ENCODE assay signal across 12 cellular contexts in the genomic region with DNA sequence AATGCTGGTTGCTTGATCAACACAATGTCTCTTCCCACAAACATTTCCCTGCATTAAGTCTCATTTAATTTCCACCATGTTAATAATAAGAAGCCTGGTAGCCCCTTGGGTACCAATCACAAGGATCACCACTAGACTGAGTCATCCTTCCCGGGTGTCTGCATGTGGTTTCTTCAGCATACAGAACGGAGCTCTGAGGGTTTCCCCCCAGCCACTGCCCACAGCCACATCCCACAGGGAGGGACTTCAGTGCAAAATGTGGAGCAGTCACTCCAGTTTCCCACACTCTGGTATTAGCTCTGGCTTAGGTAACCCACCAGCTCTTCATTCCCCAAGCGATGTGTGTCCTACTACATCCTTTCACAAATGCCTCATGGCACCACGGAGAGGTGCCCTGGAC. TPM values are rescaled to one million over a fixed set of nuclear protein-coding genes. Genes with fewer than 3 reads are reported as not detected.
DNase-seq lines count a peak whose midpoint lies in the region; ATAC-seq and TF ChIP-seq lines count a peak whose summit lies in the region.
"Had no signal": no experiment of that assay in that cellular context is flagged by ENCODE, and none has a peak within 500 bp of the region (broad histone marks: within the 10 kb centered on the region; RNA-seq: fewer than 3 reads in every experiment).

No MANE protein-coding gene starts in this region.

- peaks cover 51% of the 10 kb centered on the region for H3K27me3 Mint-ChIP-seq in activated T-cell treated with anti-CD3 and anti-CD28 coated beads, Interleukin-2, amount 50 U/mL, for 72 hours (ENCODE audit: low read depth)
- H3K27me3 Mint-ChIP-seq in activated T-cell treated with anti-CD3 and anti-CD28 coated beads, Interleukin-2, amount 50 U/mL, for 24 hours, result peaks cover 47% of the 10 kb centered on the region

- in situ Hi-C loops in astrocyte of the spinal cord (cut with HindIII; ENCODE audit: low sequenced_read_pairs), result no loop called here

- no peak overlapping the region for H3K27ac Mint-ChIP-seq in activated T-cell treated with anti-CD3 and anti-CD28 coated beads, Interleukin-2, amount 50 U/mL, for 72 hours
- H3K27ac Mint-ChIP-seq in activated T-cell treated with anti-CD3 and anti-CD28 coated beads, Interleukin-2, amount 50 U/mL, for 24 hours, result no peak overlapping the region
- H3K27ac Mint-ChIP-seq: B cell had no signal

- H3K9me3 Mint-ChIP-seq in activated T-cell treated with anti-CD3 and anti-CD28 coated beads, Interleukin-2, amount 50 U/mL, for 72 hours, result no peaks in the 10 kb centered on the region
- no peaks in the 10 kb centered on the region for H3K9me3 Mint-ChIP-seq in activated T-cell treated with anti-CD3 and anti-CD28 coated beads, Interleukin-2, amount 50 U/mL, for 24 hours

- H3K36me3 Mint-ChIP-seq in activated T-cell treated with anti-CD3 and anti-CD28 coated beads, Interleukin-2, amount 50 U/mL, for 72 hours (ENCODE audit: insufficient read depth in 2 of 2), result no peaks in the 10 kb centered on the region
- no peaks in the 10 kb centered on the region for H3K36me3 Mint-ChIP-seq in activated T-cell treated with anti-CD3 and anti-CD28 coated beads, Interleukin-2, amount 50 U/mL, for 24 hours (ENCODE audit: low read depth)

- DNase-seq in activated T-cell treated with anti-CD3 and anti-CD28 coated beads, Interleukin-2, amount 50 U/mL, for 72 hours, result peak; percentile 35 to 58
- DNase-seq in activated T-cell treated with anti-CD3 and anti-CD28 coated beads, Interleukin-2, amount 50 U/mL, for 24 hours, result no peak
- DNase-seq in LHCN-M2 (ENCODE audit: low read depth) (peak; percentile 79), astrocyte of the spinal cord (ENCODE audit: low read depth, low spot score) (peak; percentile 60)
- peak; percentile 12 for DNase-seq in stimulated activated CD8-positive, alpha-beta memory T cell treated with anti-CD3 and anti-CD28 coated beads, Interleukin-4, amount 100 ng/mL, for 24 hours (ENCODE audit: low read depth)
- DNase-seq: caudate nucleus, left cardiac atrium, NCI-H2081 treated with DMSO at 0.1 percent for 48 hours had no signal

- no peak for TF ChIP-seq CTCF in astrocyte of the spinal cord (IDR thresholded peaks at IDR 0.05; ENCODE audit: low read depth, low read length)

- H3K4me3 ChIP-seq in astrocyte of the spinal cord (ENCODE audit: low read depth, low read length), result no peak overlapping the region

- H3K4me1 Mint-ChIP-seq in activated T-cell treated with anti-CD3 and anti-CD28 coated beads, Interleukin-2, amount 50 U/mL, for 72 hours (ENCODE audit: low read depth), result peaks cover 20% of the 10 kb centered on the region
- peaks cover 4% of the 10 kb centered on the region for H3K4me1 Mint-ChIP-seq in activated T-cell treated with anti-CD3 and anti-CD28 coated beads, Interleukin-2, amount 50 U/mL, for 24 hours (ENCODE audit: low read depth)

- ATAC-seq in activated T-cell treated with anti-CD3 and anti-CD28 coated beads, Interleukin-2, amount 50 U/mL, for 72 hours (replicated peaks in 1 of 2), result peak; percentile 75 to 83
- ATAC-seq in GM18870 (IDR thresholded peaks at IDR 0.05; ENCODE audit: unreplicated experiment) (no peak), HG02623 (IDR thresholded peaks at IDR 0.05; ENCODE audit: unreplicated experiment) (no peak), GM19467 (IDR thresholded peaks at IDR 0.05; ENCODE audit: unreplicated experiment) (no peak)
- ATAC-seq: left cardiac atrium had no signal

- no peak overlapping the region for H3K4me3 Mint-ChIP-seq in activated T-cell treated with anti-CD3 and anti-CD28 coated beads, Interleukin-2, amount 50 U/mL, for 72 hours
- no peak overlapping the region for H3K4me3 Mint-ChIP-seq in activated T-cell treated with anti-CD3 and anti-CD28 coated beads, Interleukin-2, amount 50 U/mL, for 24 hours
- H3K4me3 Mint-ChIP-seq: B cell had no signal

RNA-seq across cellular contexts. Expression of a gene that starts 42.7 kb away (rescaled TPM):
- total RNA-seq in activated T-cell treated with anti-CD3 and anti-CD28 coated beads, Interleukin-2, amount 50 U/mL, for 72 hours, result 10 to 100 TPM; 44.8 to 47.8 TPM
- 31.4 and 31.9 TPM in 2 replicates for total RNA-seq in LHCN-M2 (2014; rRNA removed)
- polyA plus RNA-seq in LHCN-M2 (2012), result 156 TPM

Comparison
In these comparisons a context has a peak if more than half of its experiments do, and no peak if none do; other contexts are left out.
1. ATAC-seq: peak in activated T-cell treated with anti-CD3 and anti-CD28 coated beads, Interleukin-2, amount 50 U/mL, for 72 hours (2 of 2); none in GM18870 (single experiment), HG02623 (single experiment) and GM19467 (single experiment).